Comparison of ENCODE assay signal across 33 cellular contexts in the genomic region with DNA sequence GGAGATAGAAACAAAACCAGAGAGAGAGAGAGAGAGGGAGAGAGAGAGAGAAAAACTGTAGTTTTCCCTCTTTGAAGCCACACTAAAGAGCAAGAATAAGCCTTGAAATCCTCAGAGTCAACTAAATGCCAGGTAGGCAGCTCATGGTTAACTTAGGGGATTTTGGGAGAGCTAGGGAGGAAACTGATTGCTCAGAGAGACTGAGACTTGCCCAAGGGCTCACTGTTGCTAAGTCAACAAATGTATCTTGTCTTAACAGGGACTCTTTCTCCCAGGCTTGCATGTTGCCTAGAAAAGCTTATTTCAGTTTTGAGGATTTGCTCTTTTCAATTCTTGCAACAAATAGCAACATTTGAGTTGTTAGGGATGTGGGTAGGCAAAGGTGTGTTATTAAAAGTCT. TPM values are rescaled to one million over a fixed set of nuclear protein-coding genes. Genes with fewer than 3 reads are reported as not detected.
DNase-seq lines count a peak whose midpoint lies in the region; ATAC-seq, FAIRE-seq and TF ChIP-seq lines count a peak whose summit lies in the region.
"Had no signal": no experiment of that assay in that cellular context is flagged by ENCODE, and none has a peak within 500 bp of the region (broad histone marks: within the 10 kb centered on the region; RNA-seq: fewer than 3 reads in every experiment).

No MANE protein-coding gene starts in this region.

- H3K9me1 ChIP-seq in K562 (ENCODE audit: control insufficient read depth, insufficient read depth, low read length), result peaks cover 4% of the 10 kb centered on the region

- DNase-seq in Caco-2 (no peak), NCI-H69 (lab: John Stamatoyannopoulos, UW) (peak; percentile 39), K562 (ENCODE audit: extremely low read depth in 1 of 4, low spot score in 3 of 4) (no peak), osteoblast (ENCODE audit: insufficient read length, low spot score, missing footprints) (peak; percentile 18), transverse colon (no peak), endodermal cell (no peak), SW480 (ENCODE audit: low spot score) (no peak)
- DNase-seq: CD8-positive, alpha-beta T cell; DMS 273 treated with DMSO at 0.1 percent for 48 hours; DMS79; EL; GDM1; H9; HFFc6; NCI-H1092; NCI-H1417 treated with DMSO at 0.1 percent for 48 hours; NCI-H187; NCI-H2081 treated with DMSO at 0.1 percent for 48 hours; NCI-H2171; NCI-H345; NCI-H510A treated with DMSO at 0.1 percent for 48 hours; NCI-H748 treated with DMSO at 0.1 percent for 48 hours; PC-9; Right ventricle myocardium superior; RPMI8226 had no signal

- POLR2A ChIA-PET in Caco-2 (lab: Charles Lee), result no interaction called here
- POLR2A ChIA-PET in K562 (lab: Yijun Ruan, JAX), result no interaction called here

- BruUV-seq in Caco-2 (replicated peaks; lab: Mats Ljungman, UMichigan), result no TSS peak
- BruUV-seq in K562 (replicated peaks; lab: Mats Ljungman, UMichigan), result no TSS peak

- H3K27ac ChIP-seq in K562 (ENCODE audit: extremely low read depth, low read depth, low read length), result no peak overlapping the region
- no peak overlapping the region for H3K27ac ChIP-seq in osteoblast (ENCODE audit: low read depth, low read length)
- no peak overlapping the region for H3K27ac ChIP-seq in transverse colon
- no peak overlapping the region for H3K27ac ChIP-seq in endodermal cell (ENCODE audit: low read depth, low read length)
- H3K27ac ChIP-seq: C4-2B, PC-9, SJSA1 had no signal

- TF ChIP-seq POLR2A in K562 (conservative IDR thresholded peaks at IDR 0.05), result no peak
- TF ChIP-seq POLR2A in transverse colon (IDR thresholded peaks at IDR 0.05), result no peak

- no peaks in the 10 kb centered on the region for H3K27me3 Mint-ChIP-seq in Caco-2 (ENCODE audit: insufficient read depth, unreplicated experiment)
- no peaks in the 10 kb centered on the region for H3K27me3 Mint-ChIP-seq in endodermal cell (ENCODE audit: insufficient read depth)
- H3K27me3 Mint-ChIP-seq: B cell, IgD-negative memory B cell had no signal

- CTCF ChIA-PET in Caco-2 (lab: Charles Lee), result no interaction called here
- CTCF ChIA-PET in K562 (lab: Yijun Ruan, JAX; ENCODE audit: low intra/inter-chr PET ratio), result no interaction called here

- FAIRE-seq in K562 (lab: Jason Lieb, UNC), result peak; percentile 37
- FAIRE-seq: GM12891 had no signal

- TF ChIP-seq EP300 in K562 (IDR thresholded peaks at IDR 0.05; ENCODE audit: low read length) (no peak), transverse colon (IDR thresholded peaks at IDR 0.05; ENCODE audit: low read depth) (no peak)

- H3K9me3 Mint-ChIP-seq in Caco-2 (ENCODE audit: unreplicated experiment), result no peaks in the 10 kb centered on the region
- no peaks in the 10 kb centered on the region for H3K9me3 Mint-ChIP-seq in endodermal cell
- H3K9me3 Mint-ChIP-seq: CD8-positive, alpha-beta T cell; GM23338; H9; HFFc6; IgD-negative memory B cell had no signal

- H3K36me3 ChIP-seq in Caco-2 (ENCODE audit: control insufficient read depth, insufficient read depth, low read length) (no peaks in the 10 kb centered on the region), K562 (ENCODE audit: control insufficient read depth, insufficient read depth, low read length) (no peaks in the 10 kb centered on the region), osteoblast (ENCODE audit: insufficient read depth, low read length) (no peaks in the 10 kb centered on the region), transverse colon (no peaks in the 10 kb centered on the region), endodermal cell (ENCODE audit: control insufficient read depth, insufficient read depth, low read length) (no peaks in the 10 kb centered on the region)
- H3K36me3 ChIP-seq: SJSA1 had no signal

- TF ChIP-seq RAD21 in K562 (CRISPR knock-in tag; conservative IDR thresholded peaks at IDR 0.05 in 1 of 2, IDR thresholded peaks at IDR 0.05 in 1 of 2), result no peak

- H3K4me1 ChIP-seq in Caco-2, result peaks cover 49% of the 10 kb centered on the region
- H3K4me1 ChIP-seq in K562 (replicated peaks in 1 of 2; ENCODE audit: control insufficient read depth in 2 of 2, insufficient read depth in 2 of 2, low read length in 2 of 2), result peaks cover 32 to 41% of the 10 kb centered on the region in 2 experiments
- peaks cover 15% of the 10 kb centered on the region for H3K4me1 ChIP-seq in osteoblast (ENCODE audit: insufficient read depth, low read length)
- peaks cover 4 to 15% (median 13%) of the 10 kb centered on the region in 4 donors for H3K4me1 ChIP-seq in transverse colon
- H3K4me1 ChIP-seq in endodermal cell (ENCODE audit: control insufficient read depth, insufficient read depth, low read length), result no peaks in the 10 kb centered on the region

- intact Hi-C loops in Caco-2 (cut with micrococcal nuclease; ENCODE audit: unreplicated experiment) (no loop called here), K562 (cut with micrococcal nuclease) (no loop called here), transverse colon (cut with DNase I; ENCODE audit: low total_unique reads) (no loop called here)

- peaks cover 31% of the 10 kb centered on the region for H3K4me1 Mint-ChIP-seq in Caco-2 (ENCODE audit: low read depth, unreplicated experiment)
- peaks cover 16% of the 10 kb centered on the region for H3K4me1 Mint-ChIP-seq in endodermal cell
- H3K4me1 Mint-ChIP-seq: B cell, GM23338 had no signal

- H4K20me1 ChIP-seq in K562 (replicated peaks; ENCODE audit: control insufficient read depth, insufficient read depth, low read length), result 0 out of 2 replicates have a peak, but pooled peaks cover 6% of the 10 kb centered on the region
- H4K20me1 ChIP-seq in osteoblast (ENCODE audit: insufficient read depth, low read length), result no peaks in the 10 kb centered on the region

- H3K4me3 Mint-ChIP-seq in Caco-2 (ENCODE audit: unreplicated experiment), result no peak overlapping the region
- no peak overlapping the region for H3K4me3 Mint-ChIP-seq in endodermal cell
- H3K4me3 Mint-ChIP-seq: B cell; CD8-positive, alpha-beta T cell; GM23338; H9; HFFc6; IgD-negative memory B cell had no signal

- H3K9me3 ChIP-seq in Caco-2, result no peaks in the 10 kb centered on the region
- no peaks in the 10 kb centered on the region for H3K9me3 ChIP-seq in K562 (replicated peaks; ENCODE audit: control insufficient read depth, insufficient read depth, low read depth, low read length)
- H3K9me3 ChIP-seq in osteoblast (ENCODE audit: low read depth, low read length), result no peaks in the 10 kb centered on the region
- no peaks in the 10 kb centered on the region for H3K9me3 ChIP-seq in transverse colon
- H3K9me3 ChIP-seq in endodermal cell (ENCODE audit: control insufficient read depth, low read length), result no peaks in the 10 kb centered on the region
- H3K9me3 ChIP-seq: SJSA1 had no signal

- H3K9ac ChIP-seq in K562 (ENCODE audit: insufficient read depth in 1 of 2, low read depth in 2 of 2, low read length in 2 of 2), result no peak overlapping the region
- no peak overlapping the region for H3K9ac ChIP-seq in endodermal cell (ENCODE audit: extremely low read depth, low read length, poor library complexity, severe bottlenecking)

- H2AFZ ChIP-seq in K562 (ENCODE audit: low read depth, low read length), result no peak overlapping the region
- no peak overlapping the region for H2AFZ ChIP-seq in osteoblast (ENCODE audit: low read length)
- H2AFZ ChIP-seq: GM23338, PC-9 had no signal

- H3K4me3 ChIP-seq in Caco-2 (ENCODE audit: low read depth, low read length) (no peak overlapping the region), K562 (no peak overlapping the region), osteoblast (ENCODE audit: insufficient read depth, low read length) (no peak overlapping the region), transverse colon (no peak overlapping the region), endodermal cell (ENCODE audit: low read length) (no peak overlapping the region)
- H3K4me3 ChIP-seq: GM23338, PC-9, SJSA1 had no signal

- H3K4me2 ChIP-seq in K562 (ENCODE audit: insufficient read depth, low read length), result no peak overlapping the region
- H3K4me2 ChIP-seq in osteoblast (ENCODE audit: insufficient read depth, low read length), result no peak overlapping the region
- H3K4me2 ChIP-seq: GM23338, PC-9 had no signal

- no peak for TF ChIP-seq CTCF in Caco-2 (IDR thresholded peaks at IDR 0.05; ENCODE audit: insufficient read depth in 1 of 2, low read depth in 1 of 2, low read length in 1 of 2, severe bottlenecking in 1 of 2, unreplicated experiment in 1 of 2)
- no peak for TF ChIP-seq CTCF in K562 (IDR thresholded peaks at IDR 0.05 in 2 of 3, conservative IDR thresholded peaks at IDR 0.05 in 1 of 3; ENCODE audit: insufficient read depth in 2 of 3, low read depth in 1 of 3, low read length in 3 of 3)
- no peak for TF ChIP-seq CTCF in osteoblast (IDR thresholded peaks at IDR 0.05; ENCODE audit: extremely low read depth, low read depth, low read length)
- no peak for TF ChIP-seq CTCF in transverse colon (IDR thresholded peaks at IDR 0.05)
- no peak for TF ChIP-seq CTCF in endodermal cell (conservative IDR thresholded peaks at IDR 0.05)

- in situ Hi-C loops in K562 (cut with MboI), result no loop called here
- in situ Hi-C loops in transverse colon (cut with MboI; ENCODE audit: low pct_ligation_motif_present in 1 of 4, low pct_unique_long_range_greater_than_20kb in 1 of 4, low sequenced_read_pairs in 3 of 4), result no loop called here

- H3K36me3 Mint-ChIP-seq in Caco-2 (ENCODE audit: insufficient read depth, unreplicated experiment), result peaks cover 18% of the 10 kb centered on the region
- no peaks in the 10 kb centered on the region for H3K36me3 Mint-ChIP-seq in endodermal cell (ENCODE audit: low read depth)

- peak overlapping the region; percentile 26 for H3K27ac Mint-ChIP-seq in Caco-2 (ENCODE audit: unreplicated experiment)
- H3K27ac Mint-ChIP-seq in endodermal cell, result no peak overlapping the region
- H3K27ac Mint-ChIP-seq: B cell; CD8-positive, alpha-beta T cell; GM23338; H9; HFFc6; IgD-negative memory B cell had no signal

- H3K27me3 ChIP-seq in Caco-2 (replicated peaks; ENCODE audit: control insufficient read depth, insufficient read depth, low read length) (no peaks in the 10 kb centered on the region), K562 (ENCODE audit: control insufficient read depth in 2 of 2, insufficient read depth in 2 of 2, low read length in 2 of 2) (0 out of 5 replicates have a peak, but pooled peaks cover 0 to 3% of the 10 kb centered on the region in 2 experiments), osteoblast (ENCODE audit: insufficient read depth, low read length) (no peaks in the 10 kb centered on the region), transverse colon (no peaks in the 10 kb centered on the region), endodermal cell (ENCODE audit: control insufficient read depth, insufficient read depth, low read length, poor library complexity, severe bottlenecking) (no peaks in the 10 kb centered on the region)
- H3K27me3 ChIP-seq: SJSA1 had no signal

- ATAC-seq in K562, result no peak
- ATAC-seq in HG03135 (IDR thresholded peaks at IDR 0.05; ENCODE audit: unreplicated experiment), result no peak
- ATAC-seq: CD8-positive, alpha-beta T cell; GM23338 had no signal

- H3K79me2 ChIP-seq in K562 (ENCODE audit: control insufficient read depth, insufficient read depth, low read length), result no peaks in the 10 kb centered on the region
- no peaks in the 10 kb centered on the region for H3K79me2 ChIP-seq in osteoblast (ENCODE audit: insufficient read depth, low read length)

RNA-seq across cellular contexts. Expression of a gene that starts 4.5 kb away (rescaled TPM):
- total RNA-seq in Caco-2 (2022), result 0.77 and 0.95 TPM in 2 replicates
- total RNA-seq in K562 (2011; cell fraction: chromatin; rRNA removed; ENCODE audit: low replicate concordance), result not detected in 2 replicates
- total RNA-seq in K562 (2011; cell fraction: nucleolus; rRNA removed), result not detected in 2 replicates
- not detected in 2 replicates for total RNA-seq in K562 (2011; cell fraction: nucleoplasm; rRNA removed)
- total RNA-seq in K562 (2014; rRNA removed), result 0.14 TPM in 1 of 2 replicates, not detected in the other
- total RNA-seq in K562 (2014; rRNA removed; fragmentation: Illumina TruSeq; extraction: Trizol), result 0.07 TPM in 1 of 2 replicates, not detected in the other
- 0.11 TPM in 1 of 2 replicates, not detected in the other for total RNA-seq in K562 (2015; rRNA removed; fragmentation: Illumina TruSeq; extraction: Trizol)
- total RNA-seq in K562 (2021), result 0.09 TPM in 1 of 2 replicates, not detected in the other
- not detected in 2 replicates for polyA plus RNA-seq in K562 (2011; rRNA removed)
- 0.04 TPM in 1 of 2 replicates, not detected in the other for polyA plus RNA-seq in K562 (2011; cell fraction: cytosol; rRNA removed)
- polyA plus RNA-seq in K562 (2011; cell fraction: nucleus; rRNA removed), result 0.13 and 0.17 TPM in 2 replicates
- polyA plus RNA-seq in K562 (2012), result 0.07 and 0.08 TPM in 2 replicates
- 0.15 TPM in 1 of 2 replicates, not detected in the other for polyA plus RNA-seq in K562 (2014; fragmentation: Illumina TruSeq; extraction: Trizol)
- under 1 TPM; 0.04 to 0.25 TPM for polyA plus RNA-seq in K562 (2014; fragmentation: Nextera tagmentation; extraction: Ambion mirVana)
- polyA plus RNA-seq in K562 (2014; rRNA removed), result 0.18 TPM in 1 of 2 replicates, not detected in the other
- polyA minus RNA-seq in K562 (2011; rRNA and poly(A)+ RNA removed), result not detected in 2 replicates
- not detected in 2 replicates for polyA minus RNA-seq in K562 (2011; cell fraction: cytosol; rRNA and poly(A)+ RNA removed)
- polyA minus RNA-seq in K562 (2011; cell fraction: nucleus; rRNA and poly(A)+ RNA removed), result not detected in 2 replicates
- total RNA-seq in osteoblast, result 0.29 TPM in 1 of 2 replicates, not detected in the other
- total RNA-seq in transverse colon, result 1 to 10 TPM in 1 of 4 donors, not detected in 3; 6.8 TPM
- under 1 TPM in 1 of 2 donors, not detected in 1; 0.29 TPM for total RNA-seq in endodermal cell
- polyA plus RNA-seq in endodermal cell (2013, experiment 1 of 2), result not detected
- polyA plus RNA-seq in endodermal cell (2013, experiment 2 of 2), result not detected
- total RNA-seq: A673, Right ventricle myocardium superior had no signal
- polyA plus RNA-seq: GM23338 had no signal

Comparison
In these comparisons a context has a peak if more than half of its experiments do, and no peak if none do; other contexts are left out.
1. DNase-seq: peak in NCI-H69 (single experiment) and osteoblast (single experiment); none in Caco-2 (0 of 2), K562 (0 of 4), transverse colon (single experiment), endodermal cell (single experiment) and SW480 (single experiment).